ENCODE assay signal across 18 cellular contexts in the genomic region with DNA sequence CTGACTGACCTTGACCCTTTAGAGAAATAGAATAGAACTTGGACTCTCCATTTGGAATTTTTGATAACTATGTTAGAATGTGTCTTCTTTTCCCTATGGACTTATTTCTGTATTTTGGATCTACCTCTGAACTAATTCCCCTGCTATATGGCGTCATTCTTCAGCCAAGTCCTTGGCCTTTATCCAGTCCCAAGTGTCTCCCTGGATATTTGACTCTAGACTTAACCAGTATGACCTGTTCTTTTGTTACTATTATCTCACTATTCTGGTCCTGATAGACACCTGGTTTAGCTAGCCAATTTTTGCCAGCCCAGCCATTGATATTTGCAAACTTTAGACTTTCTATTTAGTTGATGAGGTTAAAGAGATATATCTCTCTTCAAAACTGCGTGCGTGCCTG.
"Had no signal": no experiment of that assay in that cellular context is flagged by ENCODE, and none has a peak within 500 bp of the region (broad histone marks: within the 10 kb centered on the region; RNA-seq: fewer than 3 reads in every experiment).

No MANE protein-coding gene starts in this region.

- H3K4me3 ChIP-seq: colonic mucosa, gastrocnemius medialis, psoas muscle had no signal

- ATAC-seq: left colon had no signal

- FAIRE-seq: endothelial cell of umbilical vein, kidney, small intestine, urothelium cell line had no signal

- H3K27ac ChIP-seq: colonic mucosa, neutrophil, psoas muscle had no signal

- H3K27me3 ChIP-seq: colonic mucosa, gastrocnemius medialis, neutrophil had no signal

- DNase-seq: caudate nucleus; colonic mucosa; effector CD4-positive, alpha-beta T cell; endodermal cell; erythroblast; gastrocnemius medialis; kidney; left colon; naive B cell; psoas muscle; retina; small intestine; stimulated activated CD4-positive, alpha-beta T cell treated with anti-CD3 and anti-CD28 coated beads, Interleukin-2, amount 100 ng/mL, for 48 hours; stimulated activated naive CD4-positive, alpha-beta T cell treated with Interleukin-2 at 50 U/mL for 16 hours; trophoblast cell had no signal

- H3K4me1 ChIP-seq: colonic mucosa had no signal

- H3K36me3 ChIP-seq: colonic mucosa, gastrocnemius medialis, neutrophil had no signal

- H3K9me3 ChIP-seq: colonic mucosa, gastrocnemius medialis, neutrophil, psoas muscle had no signal
